Comparison of ENCODE assay signal across 11 cellular contexts in the genomic region with DNA sequence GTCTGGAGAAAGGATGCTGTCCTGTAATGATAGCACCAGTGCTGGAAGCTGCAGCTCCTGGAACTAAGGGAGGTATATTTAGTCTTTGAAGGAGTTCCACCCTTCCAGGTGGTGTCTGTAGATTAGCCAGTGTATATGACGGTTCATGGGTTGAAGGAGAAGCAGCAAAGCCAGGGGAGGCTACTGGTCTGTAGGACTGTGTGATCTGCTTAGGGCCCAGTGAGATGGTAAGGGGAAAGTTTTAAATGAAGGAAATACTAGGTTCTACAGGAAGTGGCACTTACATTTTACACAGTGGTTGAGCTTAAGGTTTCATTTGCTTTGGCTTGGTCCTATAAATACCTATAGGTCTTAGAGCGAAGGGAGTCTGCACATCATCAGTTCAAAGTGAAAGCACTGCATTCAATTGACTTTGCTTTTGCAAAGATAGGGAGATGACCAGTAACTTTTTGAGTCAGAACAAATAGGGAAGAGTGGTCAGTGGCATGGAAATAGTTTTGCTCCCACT. TPM values are rescaled to one million over a fixed set of nuclear protein-coding genes. Genes with fewer than 3 reads are reported as not detected.
DNase-seq lines count a peak whose midpoint lies in the region; ATAC-seq and TF ChIP-seq lines count a peak whose summit lies in the region.
"Had no signal": no experiment of that assay in that cellular context is flagged by ENCODE, and none has a peak within 500 bp of the region (broad histone marks: within the 10 kb centered on the region; RNA-seq: fewer than 3 reads in every experiment).

No MANE protein-coding gene starts in this region.

- POLR2A ChIA-PET in activated CD8-positive, alpha-beta T cell treated with anti-CD3 and anti-CD28 coated beads, Interleukin-2, amount 10 ng/mL, durations not matched to agents 7 days and 5 days (lab: Charles Lee), result interaction anchor here (1.4 to 5.4 kb wide), 3 partner anchors 8 to 23 kb away, joined by 4 to 52 read pairs (median 5); a partner anchor contains a TSS

- intact Hi-C loops in head of caudate nucleus (cut with DNase I), result no loop called here

- peaks cover 82% of the 10 kb centered on the region for H3K4me1 Mint-ChIP-seq in activated CD8-positive, alpha-beta T cell treated with anti-CD3 and anti-CD28 coated beads, Interleukin-2, amount 10 ng/mL, durations not matched to agents 7 days and 5 days (ENCODE audit: low read depth)

- no peaks in the 10 kb centered on the region for H3K9me3 Mint-ChIP-seq in activated CD8-positive, alpha-beta T cell treated with anti-CD3 and anti-CD28 coated beads, Interleukin-2, amount 10 ng/mL, durations not matched to agents 7 days and 5 days (ENCODE audit: insufficient read depth)

- H3K36me3 Mint-ChIP-seq in activated CD8-positive, alpha-beta T cell treated with anti-CD3 and anti-CD28 coated beads, Interleukin-2, amount 10 ng/mL, durations not matched to agents 7 days and 5 days (ENCODE audit: low read depth), result peaks cover 68% of the 10 kb centered on the region

- DNase-seq in GM12864 (ENCODE audit: low read depth), result peak; percentile 81
- peak; percentile 37 for DNase-seq in activated CD8-positive, alpha-beta T cell treated with anti-CD3 and anti-CD28 coated beads, Interleukin-2, amount 10 ng/mL, durations not matched to agents 7 days and 5 days
- no peak for DNase-seq in NCI-H1930 (lab: John Stamatoyannopoulos, UW)
- DNase-seq in DMS53 treated with DMSO at 0.1 percent for 48 hours (lab: John Stamatoyannopoulos, UW; ENCODE audit: unreplicated experiment), result no peak
- DNase-seq in head of caudate nucleus, result no peak
- no peak for DNase-seq in SIG-M5 (lab: John Stamatoyannopoulos, UW)
- DNase-seq: NCI-H146; occipital lobe; stimulated activated naive CD4-positive, alpha-beta T cell treated with Interleukin-2 at 50 U/mL for 16 hours had no signal

- H3K4me3 Mint-ChIP-seq in activated CD8-positive, alpha-beta T cell treated with anti-CD3 and anti-CD28 coated beads, Interleukin-2, amount 10 ng/mL, durations not matched to agents 7 days and 5 days, result peak overlapping the region; percentile 60

- no peak for TF ChIP-seq CTCF in GM12864 (IDR thresholded peaks at IDR 0.05; ENCODE audit: low read depth, low read length, missing control alignments)

- no peaks in the 10 kb centered on the region for H3K27me3 Mint-ChIP-seq in activated CD8-positive, alpha-beta T cell treated with anti-CD3 and anti-CD28 coated beads, Interleukin-2, amount 10 ng/mL, durations not matched to agents 7 days and 5 days (ENCODE audit: low read depth)

- CTCF ChIA-PET in activated CD8-positive, alpha-beta T cell treated with anti-CD3 and anti-CD28 coated beads, Interleukin-2, amount 10 ng/mL, durations not matched to agents 7 days and 5 days (lab: Charles Lee), result interaction anchor here (0.6 to 3.6 kb wide), 13 partner anchors 9 to 199 kb away, joined by 3 to 17 read pairs (median 3); a partner anchor contains a TSS

- peak overlapping the region; percentile 38 for H3K4me3 ChIP-seq in GM12864 (ENCODE audit: low read depth, low read length)

- peak; percentile 75 for ATAC-seq in GM19438 (IDR thresholded peaks at IDR 0.05; ENCODE audit: low read depth, unreplicated experiment)
- peak; percentile 63 for ATAC-seq in HG03095 (IDR thresholded peaks at IDR 0.05; ENCODE audit: unreplicated experiment)
- peak; percentile 28 for ATAC-seq in activated CD8-positive, alpha-beta T cell treated with anti-CD3 and anti-CD28 coated beads, Interleukin-2, amount 10 ng/mL, durations not matched to agents 7 days and 5 days

- H3K27ac Mint-ChIP-seq in activated CD8-positive, alpha-beta T cell treated with anti-CD3 and anti-CD28 coated beads, Interleukin-2, amount 10 ng/mL, durations not matched to agents 7 days and 5 days, result peak overlapping the region; percentile 91

RNA-seq across cellular contexts. Expression of a gene that starts 5.6 kb away (rescaled TPM):
- total RNA-seq in activated CD8-positive, alpha-beta T cell treated with anti-CD3 and anti-CD28 coated beads, Interleukin-2, amount 10 ng/mL, durations not matched to agents 7 days and 5 days, result 10 to 100 TPM; 40.2 to 42.4 TPM

RNA-seq across cellular contexts. Expression of a gene that starts 17.7 kb away (rescaled TPM):
- 1,000 to 10,000 TPM; 1,654 to 1,730 TPM for total RNA-seq in activated CD8-positive, alpha-beta T cell treated with anti-CD3 and anti-CD28 coated beads, Interleukin-2, amount 10 ng/mL, durations not matched to agents 7 days and 5 days

RNA-seq across cellular contexts. Expression of a gene that starts 59.3 kb away (rescaled TPM):
- under 1 TPM; 0.55 to 0.94 TPM for total RNA-seq in activated CD8-positive, alpha-beta T cell treated with anti-CD3 and anti-CD28 coated beads, Interleukin-2, amount 10 ng/mL, durations not matched to agents 7 days and 5 days
- total RNA-seq: occipital lobe had no signal

Comparison
In these comparisons a context has a peak if more than half of its experiments do, and no peak if none do; other contexts are left out.
1. DNase-seq: peak in GM12864 (single experiment) and activated CD8-positive, alpha-beta T cell treated with anti-CD3 and anti-CD28 coated beads, Interleukin-2, amount 10 ng/mL, durations not matched to agents 7 days and 5 days (single experiment); none in NCI-H1930 (0 of 2), DMS53 treated with DMSO at 0.1 percent for 48 hours (single experiment), head of caudate nucleus (0 of 42) and SIG-M5 (single experiment).
2. Peak in every context shown above with its lines, with median percentiles within 50 percentile points of each other: ATAC-seq.